ENCODE assay signal across 1 cellular context in genomic region chr4:56977321-56978012, GRCh38.
TF ChIP-seq lines count a peak whose summit lies in the region.

Gene NOA1 (minus strand): TSS chr4:56977606. CDS start chr4:56977585, 21 bp downstream.

TF ChIP-seq in HepG2, 621 proteins besides CTCF, POLR2A, EP300 and RAD21 (continued from another document and continues in another):
- TF ChIP-seq ZNF75D (CRISPR knock-in tag; IDR thresholded peaks at IDR 0.05; ENCODE audit: borderline replicate concordance) (no peak), CBFB (CRISPR knock-in tag; IDR thresholded peaks at IDR 0.05) (no peak), ZHX2 (IDR thresholded peaks at IDR 0.05; ENCODE audit: low read depth) (no peak), ZHX2 (CRISPR knock-in tag; IDR thresholded peaks at IDR 0.05; ENCODE audit: borderline replicate concordance) (no peak), PTBP1 (IDR thresholded peaks at IDR 0.05; ENCODE audit: low read depth, low read length, poor library complexity, severe bottlenecking) (no peak), HIVEP1 (CRISPR knock-in tag; IDR thresholded peaks at IDR 0.05) (no peak), ZKSCAN1 (IDR thresholded peaks at IDR 0.05; ENCODE audit: low read length) (no peak), ZBTB39 (CRISPR knock-in tag; IDR thresholded peaks at IDR 0.05) (no peak; the same call in 1 of the 2 replicates), CBX5 (CRISPR knock-in tag; IDR thresholded peaks at IDR 0.05; ENCODE audit: borderline replicate concordance) (no peak), ZNF770 (CRISPR knock-in tag; IDR thresholded peaks at IDR 0.05) (no peak), SUZ12 (IDR thresholded peaks at IDR 0.05; ENCODE audit: low read depth, low read length) (no peak), ZNF570 (CRISPR knock-in tag; IDR thresholded peaks at IDR 0.05; ENCODE audit: borderline replicate concordance) (no peak), MIXL1 (CRISPR knock-in tag; IDR thresholded peaks at IDR 0.05) (no peak), ZNF367 (CRISPR knock-in tag; IDR thresholded peaks at IDR 0.05; ENCODE audit: borderline replicate concordance) (no peak), DMAP1 (CRISPR knock-in tag; IDR thresholded peaks at IDR 0.05) (peak; percentile 71; the same call in 1 of the 2 replicates), ATRX (CRISPR knock-in tag; IDR thresholded peaks at IDR 0.05; ENCODE audit: borderline replicate concordance) (no peak), SOX6 (IDR thresholded peaks at IDR 0.05) (no peak), SOX6 (CRISPR knock-in tag; IDR thresholded peaks at IDR 0.05) (no peak; the same call in 1 of the 2 replicates), RFX3 (CRISPR knock-in tag; IDR thresholded peaks at IDR 0.05) (no peak), EED (CRISPR knock-in tag; IDR thresholded peaks at IDR 0.05) (no peak), ARNT2 (CRISPR knock-in tag; IDR thresholded peaks at IDR 0.05; ENCODE audit: low read depth) (no peak), SNRNP70 (IDR thresholded peaks at IDR 0.05; ENCODE audit: low read depth, low read length) (no peak), NR2F2 (IDR thresholded peaks at IDR 0.05; ENCODE audit: borderline replicate concordance, low read depth) (no peak), PAXIP1 (CRISPR knock-in tag; conservative IDR thresholded peaks at IDR 0.05) (no peak), ZFYVE20 (CRISPR knock-in tag; IDR thresholded peaks at IDR 0.05; ENCODE audit: borderline replicate concordance, low read depth) (no peak), ZNF547 (CRISPR knock-in tag; IDR thresholded peaks at IDR 0.05) (peak; percentile 21; the same call in 1 of the 2 replicates), DMTF1 (CRISPR knock-in tag; IDR thresholded peaks at IDR 0.05) (no peak), MYC (CRISPR knock-in tag; IDR thresholded peaks at IDR 0.05; ENCODE audit: borderline replicate concordance) (peak; percentile 47; the same call in 1 of the 2 replicates), ZBTB8A (CRISPR knock-in tag; IDR thresholded peaks at IDR 0.05; ENCODE audit: borderline replicate concordance, low read depth) (no peak), FOXK1 (CRISPR knock-in tag; IDR thresholded peaks at IDR 0.05; ENCODE audit: borderline replicate concordance, low read depth) (no peak; the same call in 1 of the 2 replicates), ZNF530 (CRISPR knock-in tag; IDR thresholded peaks at IDR 0.05; ENCODE audit: low read depth) (no peak), TBX3 (IDR thresholded peaks at IDR 0.05; ENCODE audit: borderline replicate concordance) (no peak), ATAD3A (CRISPR knock-in tag; IDR thresholded peaks at IDR 0.05) (no peak), MAFK (conservative IDR thresholded peaks at IDR 0.05 in 1 of 2, IDR thresholded peaks at IDR 0.05 in 1 of 2; ENCODE audit: low read length in 2 of 2) (no peak), ZNF7 (CRISPR knock-in tag; IDR thresholded peaks at IDR 0.05) (no peak; the same call in 1 of the 2 replicates), ZNF234 (CRISPR knock-in tag; conservative IDR thresholded peaks at IDR 0.05) (no peak), PBX2 (CRISPR knock-in tag; IDR thresholded peaks at IDR 0.05) (no peak), ZNF800 (CRISPR knock-in tag; IDR thresholded peaks at IDR 0.05) (no peak), HOXA7 (CRISPR knock-in tag; IDR thresholded peaks at IDR 0.05) (no peak), HHEX (CRISPR knock-in tag; IDR thresholded peaks at IDR 0.05) (0 out of 2 replicates have a peak, but pooled peaks have one; percentile 18), ZNF276 (CRISPR knock-in tag; IDR thresholded peaks at IDR 0.05; ENCODE audit: low read depth) (no peak)
